Comparison of ENCODE assay signal across 31 cellular contexts in genomic region chr3:172411478-172411947, GRCh38. TPM values are rescaled to one million over a fixed set of nuclear protein-coding genes. Genes with fewer than 3 reads are reported as not detected.
"Had no signal": no experiment of that assay in that cellular context is flagged by ENCODE, and none has a peak within 500 bp of the region (broad histone marks: within the 10 kb centered on the region; RNA-seq: fewer than 3 reads in every experiment).

No MANE protein-coding gene starts in this region.

- H3K27me3 ChIP-seq: ascending aorta, breast epithelium, cardiac muscle cell, colonic mucosa, esophagus muscularis mucosa, gastrocnemius medialis had no signal

- H3K36me3 Mint-ChIP-seq: activated naive CD4-positive, alpha-beta T cell treated with anti-CD3 and anti-CD28 coated beads, Interleukin-2, amount 10 ng/mL, durations not matched to agents 7 days and 5 days; activated naive CD4-positive, alpha-beta T cell treated with anti-CD3 and anti-CD28 coated beads, Interleukin-2, amount 50 U/mL, for 72 hours; activated naive CD8-positive, alpha-beta T cell treated with anti-CD3 and anti-CD28 coated beads, Interleukin-2, amount 10 ng/mL, durations not matched to agents 7 days and 5 days; brain had no signal

- H3K4me3 Mint-ChIP-seq: activated CD4-positive, alpha-beta memory T cell treated with anti-CD3 and anti-CD28 coated beads, Interleukin-2, amount 10 ng/mL, durations not matched to agents 7 days and 5 days; activated CD4-positive, alpha-beta T cell treated with anti-CD3 and anti-CD28 coated beads, Interleukin-2, amount 10 ng/mL, durations not matched to agents 7 days and 5 days; activated naive CD4-positive, alpha-beta T cell treated with anti-CD3 and anti-CD28 coated beads, Interleukin-2, amount 10 ng/mL, durations not matched to agents 7 days and 5 days; activated naive CD8-positive, alpha-beta T cell treated with anti-CD3 and anti-CD28 coated beads, Interleukin-2, amount 10 ng/mL, durations not matched to agents 7 days and 5 days; activated T-cell treated with anti-CD3 and anti-CD28 coated beads, Interleukin-2, amount 50 U/mL, for 24 hours; activated T-cell treated with anti-CD3 and anti-CD28 coated beads, Interleukin-2, amount 50 U/mL, for 72 hours; brain had no signal

- H3K36me3 ChIP-seq: ascending aorta, breast epithelium, cardiac muscle cell, colonic mucosa, esophagus muscularis mucosa, gastrocnemius medialis had no signal

- H3K9me3 Mint-ChIP-seq: activated CD4-positive, alpha-beta memory T cell treated with anti-CD3 and anti-CD28 coated beads, Interleukin-2, amount 10 ng/mL, durations not matched to agents 7 days and 5 days; activated CD4-positive, alpha-beta T cell treated with anti-CD3 and anti-CD28 coated beads, Interleukin-2, amount 10 ng/mL, durations not matched to agents 7 days and 5 days; activated naive CD4-positive, alpha-beta T cell treated with anti-CD3 and anti-CD28 coated beads, Interleukin-2, amount 10 ng/mL, durations not matched to agents 7 days and 5 days; activated naive CD8-positive, alpha-beta T cell treated with anti-CD3 and anti-CD28 coated beads, Interleukin-2, amount 10 ng/mL, durations not matched to agents 7 days and 5 days; activated T-cell treated with anti-CD3 and anti-CD28 coated beads, Interleukin-2, amount 50 U/mL, for 24 hours; brain had no signal

- H3K9me3 ChIP-seq: ascending aorta, breast epithelium, colonic mucosa, esophagus muscularis mucosa, gastrocnemius medialis had no signal

- H3K27me3 Mint-ChIP-seq: brain had no signal

- H3K4me3 ChIP-seq: ascending aorta, breast epithelium, cardiac muscle cell, colonic mucosa, esophagus muscularis mucosa, gastrocnemius medialis had no signal

- ATAC-seq: activated naive CD4-positive, alpha-beta T cell treated with anti-CD3 and anti-CD28 coated beads, Interleukin-2, amount 50 U/mL, for 72 hours; activated T-cell treated with anti-CD3 and anti-CD28 coated beads, Interleukin-2, amount 50 U/mL, for 72 hours had no signal

- H3K4me1 Mint-ChIP-seq: activated CD4-positive, alpha-beta memory T cell treated with anti-CD3 and anti-CD28 coated beads, Interleukin-2, amount 10 ng/mL, durations not matched to agents 7 days and 5 days; activated CD4-positive, alpha-beta T cell treated with anti-CD3 and anti-CD28 coated beads, Interleukin-2, amount 10 ng/mL, durations not matched to agents 7 days and 5 days; activated naive CD4-positive, alpha-beta T cell treated with anti-CD3 and anti-CD28 coated beads, Interleukin-2, amount 10 ng/mL, durations not matched to agents 7 days and 5 days; activated naive CD8-positive, alpha-beta T cell treated with anti-CD3 and anti-CD28 coated beads, Interleukin-2, amount 10 ng/mL, durations not matched to agents 7 days and 5 days; brain had no signal

- H3K4me1 ChIP-seq: ascending aorta, breast epithelium, colonic mucosa, esophagus muscularis mucosa, foreskin keratinocyte, gastrocnemius medialis had no signal

- DNase-seq: activated CD4-positive, alpha-beta memory T cell treated with anti-CD3 and anti-CD28 coated beads, Interleukin-2, amount 10 ng/mL, durations not matched to agents 7 days and 5 days; activated CD4-positive, alpha-beta T cell treated with anti-CD3 and anti-CD28 coated beads for 1 hour; activated CD4-positive, alpha-beta T cell treated with anti-CD3 and anti-CD28 coated beads for 4 hours; activated CD4-positive, alpha-beta T cell treated with anti-CD3 and anti-CD28 coated beads, Interleukin-2, amount 10 ng/mL, durations not matched to agents 7 days and 5 days; activated CD4-positive, alpha-beta T cell treated with anti-CD3 and anti-CD28 coated beads, Interleukin-2, amount 50 U/mL, for 4 hours; activated CD4-positive, CD25-positive, alpha-beta regulatory T cell; activated CD8-positive, alpha-beta memory T cell treated with anti-CD3 and anti-CD28 coated beads, Interleukin-2, amount 50 U/mL, for 48 hours; activated gamma-delta T cell; activated naive CD4-positive, alpha-beta T cell; activated naive CD4-positive, alpha-beta T cell treated with anti-CD3 and anti-CD28 coated beads, Interleukin-2, amount 10 ng/mL, durations not matched to agents 7 days and 5 days; activated naive CD8-positive, alpha-beta T cell treated with anti-CD3 and anti-CD28 coated beads, Interleukin-2, amount 10 ng/mL, durations not matched to agents 7 days and 5 days; activated T-cell treated with anti-CD3 and anti-CD28 coated beads for 4 hours; activated T-cell treated with anti-CD3 and anti-CD28 coated beads, Interleukin-2, amount 50 U/mL, for 24 hours; activated T-cell treated with anti-CD3 and anti-CD28 coated beads, Interleukin-2, amount 50 U/mL, for 72 hours; central memory CD4-positive, alpha-beta T cell; cerebellar nuclear complex; colonic mucosa; effector CD8-positive, alpha-beta T cell; foreskin keratinocyte; gastrocnemius medialis; T-helper 2 cell had no signal

- H3K27ac ChIP-seq: ascending aorta, breast epithelium, cardiac muscle cell, colonic mucosa, esophagus muscularis mucosa, foreskin keratinocyte, gastrocnemius medialis had no signal

- FAIRE-seq: endometrium had no signal

- H3K27ac Mint-ChIP-seq: activated CD4-positive, alpha-beta memory T cell treated with anti-CD3 and anti-CD28 coated beads, Interleukin-2, amount 10 ng/mL, durations not matched to agents 7 days and 5 days; activated CD4-positive, alpha-beta T cell treated with anti-CD3 and anti-CD28 coated beads, Interleukin-2, amount 10 ng/mL, durations not matched to agents 7 days and 5 days; activated naive CD4-positive, alpha-beta T cell treated with anti-CD3 and anti-CD28 coated beads, Interleukin-2, amount 10 ng/mL, durations not matched to agents 7 days and 5 days; activated naive CD4-positive, alpha-beta T cell treated with anti-CD3 and anti-CD28 coated beads, Interleukin-2, amount 50 U/mL, for 72 hours; activated naive CD8-positive, alpha-beta T cell treated with anti-CD3 and anti-CD28 coated beads, Interleukin-2, amount 10 ng/mL, durations not matched to agents 7 days and 5 days; activated T-cell treated with anti-CD3 and anti-CD28 coated beads, Interleukin-2, amount 50 U/mL, for 24 hours; activated T-cell treated with anti-CD3 and anti-CD28 coated beads, Interleukin-2, amount 50 U/mL, for 72 hours; brain had no signal

RNA-seq across cellular contexts. Expression of gene GHSR, which starts 36.7 kb away (rescaled TPM):
- total RNA-seq: activated CD4-positive, alpha-beta memory T cell treated with anti-CD3 and anti-CD28 coated beads, Interleukin-2, amount 10 ng/mL, durations not matched to agents 7 days and 5 days; activated CD4-positive, alpha-beta T cell treated with anti-CD3 and anti-CD28 coated beads, Interleukin-2, amount 10 ng/mL, durations not matched to agents 7 days and 5 days; activated naive CD4-positive, alpha-beta T cell treated with anti-CD3 and anti-CD28 coated beads, Interleukin-2, amount 50 U/mL, for 72 hours; activated naive CD8-positive, alpha-beta T cell treated with anti-CD3 and anti-CD28 coated beads, Interleukin-2, amount 10 ng/mL, durations not matched to agents 7 days and 5 days; activated T-cell treated with anti-CD3 and anti-CD28 coated beads, Interleukin-2, amount 50 U/mL, for 72 hours; ascending aorta; breast epithelium; cardiac muscle cell; colonic mucosa; dermis microvascular lymphatic vessel endothelial cell; epithelial cell of proximal tubule; esophagus muscularis mucosa; foreskin keratinocyte; gastrocnemius medialis; T-helper 1 cell treated with Interleukin-12 subunit alpha and Interleukin-12 subunit beta and Interleukin-4 antibody, amounts not matched to agents 30 ng/mL and 1 ng/mL, for 36 hours had no signal
- polyA plus RNA-seq: cardiac muscle cell, foreskin keratinocyte had no signal
